Comparison of ENCODE assay signal across 8 cellular contexts in genomic region chr7:7567898-7568531, GRCh38. TPM values are rescaled to one million over a fixed set of nuclear protein-coding genes. Genes with fewer than 3 reads are reported as not detected.
DNase-seq lines count a peak whose midpoint lies in the region; ATAC-seq and TF ChIP-seq lines count a peak whose summit lies in the region.

No MANE protein-coding gene starts in this region.

- H3K27me3 ChIP-seq in A673 (replicated peaks; ENCODE audit: insufficient read depth, low read depth, low read length, poor library complexity) (no peaks in the 10 kb centered on the region), mononuclear cell (ENCODE audit: insufficient read depth, low read length) (no peaks in the 10 kb centered on the region)

- peak overlapping the region; percentile 94 for H3K27ac ChIP-seq in A673 (ENCODE audit: low read depth, low read length, poor library complexity, severe bottlenecking)
- H3K27ac ChIP-seq in HEK293 (ENCODE audit: extremely low read depth, low read depth, low read length) = no peak overlapping the region

- TF ChIP-seq CTCF in A673 (conservative IDR thresholded peaks at IDR 0.05; ENCODE audit: low read depth, low read length) (no peak), HEK293 (tag by site-specific recombination; IDR thresholded peaks at IDR 0.05) (no peak), astrocyte of the spinal cord (IDR thresholded peaks at IDR 0.05; ENCODE audit: low read depth, low read length) (no peak), GM10248 (IDR thresholded peaks at IDR 0.05; ENCODE audit: control extremely low read depth, extremely low read depth, low read depth, missing control alignments) (no peak)

- BruUV-seq in A673 (replicated peaks; lab: Mats Ljungman, UMichigan) = TSS peak; percentile 48

- in situ Hi-C loops in astrocyte of the spinal cord (cut with HindIII; ENCODE audit: low sequenced_read_pairs) = no loop called here

- CTCF ChIA-PET in A673 (lab: Charles Lee) (no interaction called here), HEK293 (lab: Yijun Ruan, JAX) (no interaction called here), GM10248 (lab: Yijun Ruan, JAX) (interaction anchor here (1.0 to 1.5 kb wide), 4 partner anchors 9 to 25 kb away, joined by 3 to 5 read pairs (median 4); no protein-coding TSS in a partner anchor)

- POLR2A ChIA-PET in A673 (lab: Charles Lee; ENCODE audit: low non-redundant PET) (no interaction called here), HEK293 (lab: Yijun Ruan, JAX) (no interaction called here), GM10248 (lab: Yijun Ruan, JAX) (no interaction called here)

- no peaks in the 10 kb centered on the region for H3K36me3 ChIP-seq in A673 (ENCODE audit: insufficient read depth, low read length, poor library complexity, severe bottlenecking)
- H3K36me3 ChIP-seq in HEK293 (ENCODE audit: control insufficient read depth in 2 of 2, insufficient read depth in 1 of 2, low read length in 2 of 2) = peaks cover 0 to 23% of the 10 kb centered on the region in 2 experiments; a peak in 1 of 3 replicates

- H3K4me3 ChIP-seq in A673 (ENCODE audit: low read depth, low read length, poor library complexity, severe bottlenecking) (peak overlapping the region; percentile 93), HEK293 (ENCODE audit: low read depth, low read length) (peak overlapping the region; percentile 58), astrocyte of the spinal cord (ENCODE audit: low read depth, low read length) (peak overlapping the region; percentile 59), mononuclear cell (ENCODE audit: low read length) (peak overlapping the region; percentile 74)

- ATAC-seq in HG03280 (IDR thresholded peaks at IDR 0.05; ENCODE audit: unreplicated experiment) = no peak

- intact Hi-C loops in A673 (cut with micrococcal nuclease; ENCODE audit: unreplicated experiment) = no loop called here

- H3K4me1 ChIP-seq in A673 (ENCODE audit: insufficient read depth, low read length, poor library complexity, severe bottlenecking) (peaks cover 26% of the 10 kb centered on the region), HEK293 (ENCODE audit: control insufficient read depth, insufficient read depth, low read length) (peaks cover 5% of the 10 kb centered on the region; the same call in 1 of the 2 replicates), mononuclear cell (ENCODE audit: insufficient read depth, low read length) (peaks cover 50% of the 10 kb centered on the region)

- DNase-seq in A673 (ENCODE audit: low spot score) (no peak), astrocyte of the spinal cord (ENCODE audit: low read depth, low spot score) (no peak), NCI-H524 (lab: John Stamatoyannopoulos, UW) (no peak), GM10248 (ENCODE audit: extremely low spot score) (no peak), SW480 (ENCODE audit: low spot score) (no peak)

- H3K9me3 ChIP-seq in A673 (ENCODE audit: low read depth, low read length, poor library complexity, severe bottlenecking) (no peaks in the 10 kb centered on the region), HEK293 (ENCODE audit: control insufficient read depth, insufficient read depth, low read depth, low read length) (no peaks in the 10 kb centered on the region), mononuclear cell (ENCODE audit: low read depth, low read length) (no peaks in the 10 kb centered on the region)

TF ChIP-seq in HEK293, 187 proteins besides CTCF, POLR2A, EP300 and RAD21:
- TF ChIP-seq ZNF530 (tag by site-specific recombination; IDR thresholded peaks at IDR 0.05; ENCODE audit: low read depth) (no peak), PRDM1 (tag by site-specific recombination; IDR thresholded peaks at IDR 0.05) (0 out of 2 replicates have a peak, but pooled peaks have one; percentile 31), ZNF121 (tag by site-specific recombination; IDR thresholded peaks at IDR 0.05) (no peak), PRDM6 (tag by site-specific recombination; IDR thresholded peaks at IDR 0.05) (peak; percentile 74), ZNF239 (tag by site-specific recombination; IDR thresholded peaks at IDR 0.05) (no peak), EGR2 (tag by site-specific recombination; IDR thresholded peaks at IDR 0.05; ENCODE audit: low read depth) (no peak), ZNF768 (tag by site-specific recombination; IDR thresholded peaks at IDR 0.05) (no peak), ZFHX2 (tag by site-specific recombination; conservative IDR thresholded peaks at IDR 0.05) (no peak)
TF ChIP-seq in HEK293: peak in this region for 2.

RNA-seq across cellular contexts. Expression of gene MIOS, which starts 1.3 kb away (rescaled TPM):
- total RNA-seq in A673 (2021) (19.2 and 21.0 TPM in 2 replicates), mononuclear cell (78.3 TPM)

RNA-seq across cellular contexts. Expression of gene COL28A1, which starts 32.3 kb away (rescaled TPM):
- total RNA-seq in A673 (2021) (0.22 and 0.34 TPM in 2 replicates), mononuclear cell (0.42 TPM)
